1 cellular context compared by ENCODE assay signal in genomic region chr1:112230232-112230631, GRCh38.
TF ChIP-seq lines count a peak whose summit lies in the region.

No MANE protein-coding gene starts in this region.

TF ChIP-seq in H1, 55 proteins besides CTCF, POLR2A, EP300 and RAD21 (continued from another document):
- no peak for TF ChIP-seq CHD1 (IDR thresholded peaks at IDR 0.05; ENCODE audit: low read depth, low read length)
- TF ChIP-seq SIX5 (IDR thresholded peaks at IDR 0.05; ENCODE audit: low read depth, low read length), result no peak
- TF ChIP-seq KDM4A (IDR thresholded peaks at IDR 0.05; ENCODE audit: low read depth, low read length, severe bottlenecking), result no peak
- TF ChIP-seq HDAC2 (IDR thresholded peaks at IDR 0.05; ENCODE audit: borderline replicate concordance in 1 of 2, low read depth in 2 of 2, low read length in 2 of 2), result no peak
- no peak for TF ChIP-seq HDAC6 (IDR thresholded peaks at IDR 0.05; ENCODE audit: low read depth, low read length)
- TF ChIP-seq SAP30 (IDR thresholded peaks at IDR 0.05; ENCODE audit: insufficient read depth, insufficient replicate concordance, low read length), result no peak
- no peak for TF ChIP-seq MAX (IDR thresholded peaks at IDR 0.05)
- TF ChIP-seq ATF3 (IDR thresholded peaks at IDR 0.05; ENCODE audit: insufficient read depth, low read depth, low read length), result no peak
- no peak for TF ChIP-seq RXRA (IDR thresholded peaks at IDR 0.05; ENCODE audit: insufficient read depth, low read depth, low read length)
- TF ChIP-seq SUZ12 (IDR thresholded peaks at IDR 0.05; ENCODE audit: low read length), result no peak
- no peak for TF ChIP-seq KDM5A (IDR thresholded peaks at IDR 0.05; ENCODE audit: low read length)
